ENCODE assay signal across 20 cellular contexts in genomic region chr2:166803314-166803986, GRCh38.
DNase-seq lines count a peak whose midpoint lies in the region; ATAC-seq and TF ChIP-seq lines count a peak whose summit lies in the region.
"Had no signal": no experiment of that assay in that cellular context is flagged by ENCODE, and none has a peak within 500 bp of the region (broad histone marks: within the 10 kb centered on the region; RNA-seq: fewer than 3 reads in every experiment).

No MANE protein-coding gene starts in this region.

- intact Hi-C loops in left lung (cut with DNase I): no loop called here
- intact Hi-C loops in gastrocnemius medialis (cut with DNase I; ENCODE audit: low total_unique reads): no loop called here

- peaks cover 0 to 4% (median 4%) of the 10 kb centered on the region in 3 donors for H3K9me3 Mint-ChIP-seq in T-cell
- H3K9me3 Mint-ChIP-seq: stimulated activated naive B cell treated with anti-CD40 and anti-IgM and Interleukin-4, amounts not matched to agents 10 μg/mL and 1 μg/mL and 100 μg/mL, for 72 hours; T-helper 2 cell treated with Interferon-gamma antibody and Interleukin-4, amounts not matched to agents 5 μg/mL and 100 μg/mL, for 36 hours had no signal

- peak; percentile 0 for DNase-seq in AG04450 (ENCODE audit: low read depth, low spot score)
- DNase-seq in DMS53 treated with DMSO at 0.1 percent for 48 hours (lab: John Stamatoyannopoulos, UW; ENCODE audit: unreplicated experiment): peak; percentile 80
- no peak for DNase-seq in T-cell
- no peak for DNase-seq in left lung
- DNase-seq in gastrocnemius medialis: no peak
- DNase-seq in NCI-H1048 (lab: John Stamatoyannopoulos, UW): no peak
- DNase-seq: activated CD4-positive, alpha-beta T cell treated with anti-CD3 and anti-CD28 coated beads for 4 hours; activated T-cell treated with anti-CD3 and anti-CD28 coated beads, Interleukin-2, amount 50 U/mL, for 48 hours; effector memory CD4-positive, alpha-beta T cell; foreskin melanocyte; GOT3; midbrain; NCI-H2171 treated with DMSO at 0.1 percent for 48 hours; stimulated activated naive B cell treated with anti-CD40 and anti-IgM and Interleukin-4, amounts not matched to agents 10 μg/mL and 1 μg/mL and 100 μg/mL, for 72 hours had no signal

- TF ChIP-seq POLR2A in gastrocnemius medialis (IDR thresholded peaks at IDR 0.05): no peak

- H3K4me3 Mint-ChIP-seq in T-cell: peak overlapping the region in 2 of 3 donors; percentile 9 to 57
- H3K4me3 Mint-ChIP-seq: B cell; stimulated activated naive B cell treated with anti-CD40 and anti-IgM and Interleukin-4, amounts not matched to agents 10 μg/mL and 1 μg/mL and 100 μg/mL, for 72 hours; T-helper 2 cell treated with Interferon-gamma antibody and Interleukin-4, amounts not matched to agents 5 μg/mL and 100 μg/mL, for 36 hours had no signal

- no peaks in the 10 kb centered on the region for H3K27me3 Mint-ChIP-seq in T-cell
- H3K27me3 Mint-ChIP-seq: B cell; stimulated activated naive B cell treated with anti-CD40 and anti-IgM and Interleukin-4, amounts not matched to agents 10 μg/mL and 1 μg/mL and 100 μg/mL, for 72 hours had no signal

- H3K27ac Mint-ChIP-seq in T-cell: peak overlapping the region; percentile 77 to 78
- H3K27ac Mint-ChIP-seq: B cell; stimulated activated naive B cell treated with anti-CD40 and anti-IgM and Interleukin-4, amounts not matched to agents 10 μg/mL and 1 μg/mL and 100 μg/mL, for 72 hours; T-helper 2 cell treated with Interferon-gamma antibody and Interleukin-4, amounts not matched to agents 5 μg/mL and 100 μg/mL, for 36 hours had no signal

- H3K4me1 ChIP-seq in left lung: no peaks in the 10 kb centered on the region
- H3K4me1 ChIP-seq in gastrocnemius medialis: no peaks in the 10 kb centered on the region
- H3K4me1 ChIP-seq: prostate gland had no signal

- peak; percentile 37 to 62 (median 52) for ATAC-seq in T-cell (replicated peaks in 1 of 4)
- ATAC-seq in left lung: no peak
- ATAC-seq in gastrocnemius medialis: no peak
- ATAC-seq in GM21723 (IDR thresholded peaks at IDR 0.05; ENCODE audit: unreplicated experiment): no peak
- no peak for ATAC-seq in GM18858 (IDR thresholded peaks at IDR 0.05; ENCODE audit: unreplicated experiment)
- ATAC-seq: stimulated activated naive B cell treated with anti-CD40 and anti-IgM and Interleukin-4, amounts not matched to agents 10 μg/mL and 1 μg/mL and 100 μg/mL, for 72 hours had no signal

- H3K36me3 Mint-ChIP-seq in T-cell: no peaks in the 10 kb centered on the region
- H3K36me3 Mint-ChIP-seq: stimulated activated naive B cell treated with anti-CD40 and anti-IgM and Interleukin-4, amounts not matched to agents 10 μg/mL and 1 μg/mL and 100 μg/mL, for 72 hours had no signal

- no peak for TF ChIP-seq CTCF in AG04450 (IDR thresholded peaks at IDR 0.05; ENCODE audit: low read depth, low read length)
- TF ChIP-seq CTCF in left lung (IDR thresholded peaks at IDR 0.05): no peak
- no peak for TF ChIP-seq CTCF in gastrocnemius medialis (IDR thresholded peaks at IDR 0.05 in 4 of 5, conservative IDR thresholded peaks at IDR 0.05 in 1 of 5)

- peak overlapping the region; percentile 54 for H3K27ac ChIP-seq in AG04450 (ENCODE audit: low read depth, low read length)
- peak overlapping the region; percentile 2 to 39 for H3K27ac ChIP-seq in left lung
- no peak overlapping the region for H3K27ac ChIP-seq in gastrocnemius medialis
- H3K27ac ChIP-seq: HL-60, prostate gland had no signal

- peaks cover 23 to 24% (median 24%) of the 10 kb centered on the region in 3 donors for H3K4me1 Mint-ChIP-seq in T-cell
- H3K4me1 Mint-ChIP-seq: B cell had no signal

- H3K4me3 ChIP-seq in AG04450 (ENCODE audit: low read depth, low read length) (no peak overlapping the region), left lung (no peak overlapping the region), gastrocnemius medialis (no peak overlapping the region)
- H3K4me3 ChIP-seq: prostate gland had no signal

- 0 out of 2 replicates have a peak, but pooled peaks cover 2% of the 10 kb centered on the region for H3K9me3 ChIP-seq in AG04450 (ENCODE audit: control insufficient read depth, insufficient read depth, low read length)
- H3K9me3 ChIP-seq in left lung: no peaks in the 10 kb centered on the region
- no peaks in the 10 kb centered on the region for H3K9me3 ChIP-seq in gastrocnemius medialis
- H3K9me3 ChIP-seq: prostate gland had no signal

- POLR2A ChIA-PET in AG04450 (lab: Yijun Ruan, JAX): interaction anchor here (0.6 kb wide), 1 partner anchor 426 kb away, joined by 3 read pairs; no protein-coding TSS in a partner anchor
- POLR2A ChIA-PET in T-cell (lab: Charles Lee): interaction anchor here in 1 of 2 donors (0.7 kb wide), 1 partner anchor 1442 kb away, joined by 3 read pairs; no protein-coding TSS in a partner anchor

- no peaks in the 10 kb centered on the region for H3K36me3 ChIP-seq in left lung
- H3K36me3 ChIP-seq in gastrocnemius medialis: no peaks in the 10 kb centered on the region
- H3K36me3 ChIP-seq: prostate gland had no signal

- in situ Hi-C loops in gastrocnemius medialis (cut with MboI; ENCODE audit: low sequenced_read_pairs in 4 of 4): no loop called here

- CTCF ChIA-PET in AG04450 (lab: Charles Lee) (interaction anchor here (1.2 kb wide), 1 partner anchor 62 kb away, joined by 3 read pairs; no protein-coding TSS in a partner anchor), T-cell (lab: Charles Lee) (no interaction called here)

- H3K27me3 ChIP-seq in AG04450 (ENCODE audit: control insufficient read depth, insufficient read depth, low read length) (no peaks in the 10 kb centered on the region), left lung (no peaks in the 10 kb centered on the region), gastrocnemius medialis (no peaks in the 10 kb centered on the region)

Comparison
In these comparisons a context has a peak if more than half of its experiments do, and no peak if none do; other contexts are left out.
1. DNase-seq: peak in AG04450 (single experiment) and DMS53 treated with DMSO at 0.1 percent for 48 hours (single experiment); none in T-cell (0 of 34), left lung (0 of 2), gastrocnemius medialis (0 of 2) and NCI-H1048 (single experiment).
2. H3K27ac ChIP-seq: peak in AG04450 (single experiment) and left lung (2 of 2); none in gastrocnemius medialis (0 of 4).
3. ATAC-seq: peak in T-cell (4 of 4); none in left lung (single experiment), gastrocnemius medialis (0 of 2), GM21723 (single experiment) and GM18858 (single experiment).